In the genomic region with DNA sequence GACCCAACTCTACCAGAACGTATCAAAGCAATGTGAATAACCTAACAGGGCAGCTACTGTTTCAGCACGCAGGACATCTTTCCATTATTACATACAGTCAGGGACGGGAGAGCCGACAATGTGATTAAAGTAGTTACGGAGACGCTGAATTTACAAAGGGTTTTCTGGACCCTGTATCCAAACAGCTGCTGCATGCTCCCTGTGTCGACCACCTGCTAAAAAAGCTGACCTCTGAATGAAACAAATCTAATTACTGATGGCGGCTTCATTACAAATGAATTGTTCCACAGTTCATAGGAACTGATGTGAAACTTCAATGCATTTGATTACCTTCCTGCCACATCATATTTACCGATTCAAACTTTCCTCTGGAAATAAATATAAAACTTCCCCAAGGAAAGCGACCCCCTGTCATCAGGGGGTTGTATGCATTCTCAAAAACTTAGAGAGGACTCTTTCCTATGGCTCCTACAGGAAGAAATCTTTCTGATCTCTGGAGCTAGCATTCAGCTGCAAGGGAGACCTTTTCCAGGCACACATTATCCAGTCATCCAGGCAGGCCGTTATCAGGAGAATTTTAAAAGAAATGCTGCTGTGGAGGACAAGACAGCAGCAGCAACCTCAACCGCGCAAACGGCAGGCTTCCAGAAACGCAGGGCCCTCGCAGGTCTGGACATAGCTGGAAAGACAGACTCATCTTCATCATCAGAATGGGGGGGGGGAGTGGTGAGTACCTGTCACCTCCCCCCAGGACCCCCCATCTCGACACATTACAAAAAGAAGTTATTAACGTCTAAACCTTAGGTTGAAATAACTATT, we compare ENCODE assay signal across 8 cellular contexts. TPM values are rescaled to one million over a fixed set of nuclear protein-coding genes. Genes with fewer than 3 reads are reported as not detected.
DNase-seq lines count a peak whose midpoint lies in the region; ATAC-seq and TF ChIP-seq lines count a peak whose summit lies in the region.

No MANE protein-coding gene starts in this region.

- intact Hi-C loops in Caco-2 (cut with micrococcal nuclease; ENCODE audit: unreplicated experiment) = loop anchor here (2.0 to 10.0 kb wide), 5 partner anchors 60 to 1388 kb away; no protein-coding TSS in a partner anchor
- intact Hi-C loops in psoas muscle (cut with DNase I) = loop anchor here (5.0 to 10.0 kb wide), 5 partner anchors 385 to 1960 kb away; no protein-coding TSS in a partner anchor

- CTCF ChIA-PET in Caco-2 (lab: Charles Lee) = interaction anchor here (0.7 kb wide), 2 partner anchors 189 to 1759 kb away, joined by 4 to 5 read pairs; no protein-coding TSS in a partner anchor

- peak overlapping the region; percentile 97 for H3K4me3 Mint-ChIP-seq in Caco-2 (ENCODE audit: unreplicated experiment)

- H3K27me3 ChIP-seq in Caco-2 (replicated peaks; ENCODE audit: control insufficient read depth, insufficient read depth, low read length) (no peaks in the 10 kb centered on the region), RWPE2 (ENCODE audit: insufficient read depth, poor library complexity, severe bottlenecking) (no peaks in the 10 kb centered on the region), psoas muscle (ENCODE audit: insufficient read depth in 3 of 3, low read length in 2 of 3) (no peaks in the 10 kb centered on the region)

- POLR2A ChIA-PET in Caco-2 (lab: Charles Lee) = interaction anchor here (0.6 kb wide), 2 partner anchors 11 to 413 kb away, joined by 3 to 5 read pairs; no protein-coding TSS in a partner anchor

- H3K36me3 ChIP-seq in Caco-2 (ENCODE audit: control insufficient read depth, insufficient read depth, low read length) (no peaks in the 10 kb centered on the region), RWPE2 (ENCODE audit: low read depth) (peaks cover 59% of the 10 kb centered on the region), psoas muscle (ENCODE audit: insufficient read depth in 1 of 2, low read depth in 1 of 2) (no peaks in the 10 kb centered on the region)

- peaks cover 47% of the 10 kb centered on the region for H3K4me1 ChIP-seq in Caco-2
- peaks cover 31% of the 10 kb centered on the region for H3K4me1 ChIP-seq in RWPE2 (ENCODE audit: insufficient read depth, poor library complexity, severe bottlenecking)
- peaks cover 3% of the 10 kb centered on the region for H3K4me1 ChIP-seq in psoas muscle

- WGBS in psoas muscle, 3 donors = 16 to 38% (median 29%) methylated on average over 18 of the region's 18 CpGs

- H3K9me3 Mint-ChIP-seq in Caco-2 (ENCODE audit: unreplicated experiment) = no peaks in the 10 kb centered on the region

- ATAC-seq in RWPE2 (ENCODE audit: low read depth) = no peak
- ATAC-seq in psoas muscle = no peak
- ATAC-seq in GM18868 (IDR thresholded peaks at IDR 0.05; ENCODE audit: unreplicated experiment) = no peak

- H3K27ac ChIP-seq in RWPE2 (ENCODE audit: poor library complexity, severe bottlenecking) (peak overlapping the region; percentile 83), psoas muscle (peak overlapping the region; percentile 30)

- H3K4me3 ChIP-seq in Caco-2 (ENCODE audit: low read depth, low read length) (peak overlapping the region; percentile 68), RWPE2 (ENCODE audit: severe bottlenecking) (peak overlapping the region; percentile 80), foreskin fibroblast (ENCODE audit: low read depth in 1 of 2, low read length in 2 of 2) (peak overlapping the region; percentile 67 to 91), psoas muscle (peak overlapping the region; percentile 75)

- H3K27me3 Mint-ChIP-seq in Caco-2 (ENCODE audit: insufficient read depth, unreplicated experiment) = no peaks in the 10 kb centered on the region

- BruUV-seq in Caco-2 (replicated peaks; lab: Mats Ljungman, UMichigan) = no TSS peak

- TF ChIP-seq CTCF in Caco-2 (IDR thresholded peaks at IDR 0.05; ENCODE audit: insufficient read depth in 1 of 2, low read depth in 1 of 2, low read length in 1 of 2, severe bottlenecking in 1 of 2, unreplicated experiment in 1 of 2) (no peak), RWPE2 (IDR thresholded peaks at IDR 0.05; ENCODE audit: poor library complexity, severe bottlenecking) (no peak), foreskin fibroblast (IDR thresholded peaks at IDR 0.05; ENCODE audit: low read depth, low read length) (no peak), psoas muscle (IDR thresholded peaks at IDR 0.05) (no peak)

- peaks cover 42% of the 10 kb centered on the region for H3K4me1 Mint-ChIP-seq in Caco-2 (ENCODE audit: low read depth, unreplicated experiment)

- H3K9me3 ChIP-seq in Caco-2 (no peaks in the 10 kb centered on the region), RWPE2 (ENCODE audit: severe bottlenecking) (no peaks in the 10 kb centered on the region), psoas muscle (no peaks in the 10 kb centered on the region)

- H3K27ac Mint-ChIP-seq in Caco-2 (ENCODE audit: unreplicated experiment) = peak overlapping the region; percentile 87

- H3K36me3 Mint-ChIP-seq in Caco-2 (ENCODE audit: insufficient read depth, unreplicated experiment) = peaks cover 79% of the 10 kb centered on the region

- DNase-seq in Caco-2 (no peak), RWPE2 (ENCODE audit: low spot score) (no peak), foreskin fibroblast (peak in 1 of 2 donors; percentile 71), psoas muscle (peak in 1 of 2 donors; percentile 39), NCI-H2081 (lab: John Stamatoyannopoulos, UW) (no peak), SIG-M5 treated with dmso at 0.1 percent for 504 hours (lab: John Stamatoyannopoulos, UW; ENCODE audit: unreplicated experiment) (no peak), mucosa of gallbladder (ENCODE audit: low spot score) (no peak)

RNA-seq across cellular contexts. Expression of a gene that starts 3.1 kb away (rescaled TPM):
- total RNA-seq in Caco-2 (2022) (68.0 and 80.4 TPM in 2 replicates), psoas muscle (10 to 100 TPM in 1 of 4 donors, 1 to 10 TPM in 3; 6.6 to 10.8 (median 9.4) TPM), mucosa of gallbladder (12.9 TPM)
- 1 to 10 TPM; 5.8 to 9.2 (median 6.7) TPM for polyA plus RNA-seq in psoas muscle

RNA-seq across cellular contexts. Expression of a gene that starts 35.6 kb away (rescaled TPM):
- total RNA-seq in Caco-2 (2022) (127 and 137 TPM in 2 replicates), psoas muscle (10 to 100 TPM; 23.2 to 34.2 (median 27.1) TPM), mucosa of gallbladder (73.7 TPM)
- 10 to 100 TPM; 23.6 to 43.5 (median 23.8) TPM for polyA plus RNA-seq in psoas muscle
